Comparison of ENCODE assay signal across 14 cellular contexts in genomic region chr1:232047473-232047872, GRCh38.
A peak's percentile ranks its signal among the peaks of the same experiment; 100 is the strongest.
DNase-seq lines count a peak whose midpoint lies in the region; ATAC-seq and TF ChIP-seq lines count a peak whose summit lies in the region.
"Had no signal": no experiment of that assay in that cellular context is flagged by ENCODE, and none has a peak within 500 bp of the region (broad histone marks: within the 10 kb centered on the region; RNA-seq: fewer than 3 reads in every experiment).

No MANE protein-coding gene starts in this region.

- no peak overlapping the region for H3K27ac ChIP-seq in 22Rv1
- H3K27ac ChIP-seq: gastrocnemius medialis had no signal

- H3K27me3 Mint-ChIP-seq in activated CD4-positive, alpha-beta T cell treated with anti-CD3 and anti-CD28 coated beads for 36 hours: peaks cover 5% of the 10 kb centered on the region
- H3K27me3 Mint-ChIP-seq: activated naive CD8-positive, alpha-beta T cell treated with anti-CD3 and anti-CD28 coated beads for 36 hours; dendritic cell treated with granulocyte-macrophage colony-stimulating factor and Interleukin-4, amounts not matched to agents 40 ng/mL and 50 ng/mL, for 4 days had no signal

- no peak overlapping the region for H3K4me3 ChIP-seq in GM12864 (ENCODE audit: low read depth, low read length)
- no peak overlapping the region for H3K4me3 ChIP-seq in fibroblast of pulmonary artery (replicated peaks; ENCODE audit: low read depth, low read length)
- H3K4me3 ChIP-seq: gastrocnemius medialis had no signal

- CTCF ChIA-PET in activated CD4-positive, alpha-beta T cell treated with anti-CD3 and anti-CD28 coated beads for 36 hours (lab: Charles Lee): interaction anchor here (0.8 kb wide), 1 partner anchor 217 kb away, joined by 4 read pairs; no protein-coding TSS in a partner anchor

- H3K4me3 Mint-ChIP-seq in activated CD4-positive, alpha-beta T cell treated with anti-CD3 and anti-CD28 coated beads for 36 hours: no peak overlapping the region
- H3K4me3 Mint-ChIP-seq: activated naive CD8-positive, alpha-beta T cell treated with anti-CD3 and anti-CD28 coated beads for 36 hours; dendritic cell treated with granulocyte-macrophage colony-stimulating factor and Interleukin-4, amounts not matched to agents 40 ng/mL and 50 ng/mL, for 4 days; nephron had no signal

- ATAC-seq in activated CD4-positive, alpha-beta T cell treated with anti-CD3 and anti-CD28 coated beads for 36 hours: no peak
- ATAC-seq in GM19351 (IDR thresholded peaks at IDR 0.05; ENCODE audit: unreplicated experiment): no peak
- no peak for ATAC-seq in HG02870 (IDR thresholded peaks at IDR 0.05; ENCODE audit: unreplicated experiment)
- ATAC-seq: gastrocnemius medialis had no signal

- no peak for DNase-seq in GM12864 (ENCODE audit: low read depth)
- peak; percentile 32 for DNase-seq in RPMI8226
- no peak for DNase-seq in fibroblast of pulmonary artery (ENCODE audit: low read depth)
- DNase-seq in GF-D8 (lab: John Stamatoyannopoulos, UW): no peak
- no peak for DNase-seq in activated CD4-positive, alpha-beta T cell treated with anti-CD3 and anti-CD28 coated beads for 36 hours
- DNase-seq: activated CD8-positive, alpha-beta memory T cell treated with anti-CD3 and anti-CD28 coated beads, Interleukin-2, amount 50 U/mL, for 48 hours; activated naive CD8-positive, alpha-beta T cell treated with anti-CD3 and anti-CD28 coated beads for 36 hours; gastrocnemius medialis; NCI-H345 had no signal

- no peaks in the 10 kb centered on the region for H3K9me3 Mint-ChIP-seq in activated CD4-positive, alpha-beta T cell treated with anti-CD3 and anti-CD28 coated beads for 36 hours (ENCODE audit: low read depth)
- H3K9me3 Mint-ChIP-seq: activated naive CD8-positive, alpha-beta T cell treated with anti-CD3 and anti-CD28 coated beads for 36 hours; nephron had no signal

- H3K27ac Mint-ChIP-seq in activated CD4-positive, alpha-beta T cell treated with anti-CD3 and anti-CD28 coated beads for 36 hours: no peak overlapping the region
- H3K27ac Mint-ChIP-seq: activated naive CD8-positive, alpha-beta T cell treated with anti-CD3 and anti-CD28 coated beads for 36 hours; dendritic cell treated with granulocyte-macrophage colony-stimulating factor and Interleukin-4, amounts not matched to agents 40 ng/mL and 50 ng/mL, for 4 days; nephron had no signal

- H3K36me3 Mint-ChIP-seq in activated CD4-positive, alpha-beta T cell treated with anti-CD3 and anti-CD28 coated beads for 36 hours (ENCODE audit: low read depth): no peaks in the 10 kb centered on the region

- TF ChIP-seq CTCF in 22Rv1 (IDR thresholded peaks at IDR 0.05) (peak; percentile 61), GM12864 (IDR thresholded peaks at IDR 0.05; ENCODE audit: low read depth, low read length, missing control alignments) (peak; percentile 4), fibroblast of pulmonary artery (IDR thresholded peaks at IDR 0.05; ENCODE audit: low read length, missing control alignments) (peak; percentile 12)

- POLR2A ChIA-PET in activated CD4-positive, alpha-beta T cell treated with anti-CD3 and anti-CD28 coated beads for 36 hours (lab: Charles Lee): no interaction called here

- H3K4me1 Mint-ChIP-seq in activated CD4-positive, alpha-beta T cell treated with anti-CD3 and anti-CD28 coated beads for 36 hours: peaks cover 8% of the 10 kb centered on the region
- H3K4me1 Mint-ChIP-seq: activated naive CD8-positive, alpha-beta T cell treated with anti-CD3 and anti-CD28 coated beads for 36 hours had no signal

- intact Hi-C loops in activated CD4-positive, alpha-beta T cell treated with anti-CD3 and anti-CD28 coated beads for 36 hours (cut with DNase I, micrococcal nuclease): no loop called here

Comparison
In these comparisons a context has a peak if more than half of its experiments do, and no peak if none do; other contexts are left out.
1. CTCF ChIP-seq: peak in every context shown above with its lines; median percentile 61 in 22Rv1; 12 in fibroblast of pulmonary artery; 4 in GM12864.